8 cellular contexts compared by ENCODE assay signal in the genomic region with DNA sequence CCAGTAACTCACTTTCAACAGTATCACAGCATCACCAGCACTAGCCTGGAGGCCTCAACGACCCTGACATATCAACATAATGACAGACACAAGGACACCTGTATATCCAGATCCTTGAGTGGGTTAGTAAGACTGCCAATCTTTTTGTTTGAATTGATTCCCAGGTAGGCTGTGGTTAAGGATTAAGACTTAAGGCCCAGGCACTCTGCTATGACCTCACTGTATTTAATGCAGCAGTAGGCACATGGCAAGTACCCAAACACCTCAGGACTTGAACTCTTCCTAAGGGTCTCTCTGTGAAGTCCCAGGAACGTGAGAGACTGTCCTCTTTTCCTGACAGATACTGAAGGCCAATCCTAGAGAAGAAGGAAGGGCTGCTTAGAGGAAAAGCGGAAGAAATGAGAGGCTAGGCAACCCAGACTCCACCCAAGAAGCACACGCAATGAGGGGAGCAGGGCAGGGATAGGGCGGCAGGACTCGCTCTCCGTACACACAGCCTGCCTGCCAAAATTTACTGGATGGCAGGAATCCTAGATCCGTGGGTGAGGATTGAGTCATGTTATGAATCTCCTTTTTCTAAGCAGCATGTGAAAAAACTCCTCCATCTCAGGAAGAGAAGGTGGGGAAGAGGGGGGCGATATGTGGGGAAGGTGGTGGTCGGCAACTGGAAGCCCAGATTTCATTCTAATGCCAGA.
DNase-seq lines count a peak whose midpoint lies in the region; ATAC-seq and TF ChIP-seq lines count a peak whose summit lies in the region.

No MANE protein-coding gene starts in this region.

- H3K36me3 Mint-ChIP-seq in activated T-helper 17 cell treated with anti-CD3 and anti-CD28 coated beads, Interleukin-2, amount 50 U/mL, for 72 hours (ENCODE audit: low read depth) = no peaks in the 10 kb centered on the region

- H2BK15ac ChIP-seq in IMR-90 (ENCODE audit: low read depth, low read length) = no peak overlapping the region

- no peaks in the 10 kb centered on the region for H3K27me3 Mint-ChIP-seq in activated T-helper 17 cell treated with anti-CD3 and anti-CD28 coated beads, Interleukin-2, amount 50 U/mL, for 72 hours

- H2AFZ ChIP-seq in IMR-90 (replicated peaks; ENCODE audit: low read length, poor library complexity) = peak overlapping the region; percentile 75

- peak overlapping the region; percentile 33 for H2BK20ac ChIP-seq in IMR-90 (ENCODE audit: low read depth, low read length)

- H2BK120ac ChIP-seq in IMR-90 (ENCODE audit: low read depth, low read length) = no peak overlapping the region

- peak overlapping the region; percentile 58 for H3K4me2 ChIP-seq in IMR-90 (ENCODE audit: low read depth, low read length)

- H3K56ac ChIP-seq in IMR-90 (ENCODE audit: extremely low read depth, insufficient read depth, low read length) = no peak overlapping the region

- WGBS in IMR-90 (ENCODE audit: extremely low coverage in 2 of 2, insufficient read length in 1 of 2), 2 experiments = no CpG with 5 or more reads among the region's 10 CpGs

- peak overlapping the region; percentile 61; the same call in 1 of the 2 replicates for H4K91ac ChIP-seq in IMR-90 (ENCODE audit: insufficient read depth, low read depth, low read length)

- peak overlapping the region; percentile 63; the same call in 1 of the 2 replicates for H3K27ac ChIP-seq in IMR-90 (ENCODE audit: insufficient read depth, low read length)

- H4K8ac ChIP-seq in IMR-90 (ENCODE audit: low read depth in 2 of 2, low read length in 2 of 2) = peak overlapping the region in 1 of 2 experiments; percentile 90; a peak in 2 of 4 replicates

- TF ChIP-seq POLR2A in IMR-90 (IDR thresholded peaks at IDR 0.05; ENCODE audit: low read depth, low read length) = no peak

- 0 out of 4 replicates have a peak, but pooled peaks cover 0 to 13% of the 10 kb centered on the region in 2 experiments for H3K79me1 ChIP-seq in IMR-90 (ENCODE audit: low read depth in 1 of 2, low read length in 2 of 2)

- peak overlapping the region; percentile 44; the same call in 1 of the 2 replicates for H3K18ac ChIP-seq in IMR-90 (ENCODE audit: low read depth, low read length)

- no peak overlapping the region for H3K27ac Mint-ChIP-seq in activated T-helper 17 cell treated with anti-CD3 and anti-CD28 coated beads, Interleukin-2, amount 50 U/mL, for 72 hours

- H3K9me3 ChIP-seq in IMR-90 (ENCODE audit: control insufficient read depth, insufficient read depth, low read length) = no peaks in the 10 kb centered on the region

- DNase-seq in IMR-90 (peak; percentile 90), cardiac fibroblast (ENCODE audit: low read depth in 2 of 2) (peak; percentile 88 to 95), left kidney (ENCODE audit: low read depth, low spot score) (peak; percentile 84), superior temporal gyrus (ENCODE audit: extremely low spot score) (peak; percentile 77), GM13976 (ENCODE audit: low spot score) (no peak)
- no peak for DNase-seq in stimulated activated naive CD8-positive, alpha-beta T cell treated with anti-CD3 and anti-CD28 coated beads, Interleukin-15, Interleukin-2, amounts not matched to agents 100 U/mL and 50 U/mL, for 24 hours

- H3K9me1 ChIP-seq in IMR-90 (ENCODE audit: insufficient read depth, low read length) = peaks cover 9% of the 10 kb centered on the region

- peaks cover 17% of the 10 kb centered on the region for H3K4me1 ChIP-seq in IMR-90 (ENCODE audit: control insufficient read depth, insufficient read depth, low read length)

- dilution Hi-C loops in IMR-90 (cut with HindIII; ENCODE audit: low sequenced_read_pairs, unreplicated experiment) = no loop called here

- TF ChIP-seq CTCF in IMR-90 (conservative IDR thresholded peaks at IDR 0.05; ENCODE audit: low read depth, low read length) = no peak
- TF ChIP-seq CTCF in cardiac fibroblast (IDR thresholded peaks at IDR 0.05; ENCODE audit: low read depth, low read length) = no peak
- TF ChIP-seq CTCF in GM13976 (IDR thresholded peaks at IDR 0.05; ENCODE audit: borderline replicate concordance, control extremely low read depth, extremely low read depth, insufficient read depth, missing control alignments) = no peak

- CTCF ChIA-PET in IMR-90 (lab: Yijun Ruan, JAX) = no interaction called here

- ATAC-seq in IMR-90 (ENCODE audit: low read depth) = peak; percentile 90
- no peak for ATAC-seq in GM21619 (IDR thresholded peaks at IDR 0.05; ENCODE audit: unreplicated experiment)
- no peak for ATAC-seq in activated T-helper 17 cell treated with anti-CD3 and anti-CD28 coated beads, Interleukin-2, amount 50 U/mL, for 72 hours (replicated peaks)
- no peak for ATAC-seq in stimulated activated naive CD8-positive, alpha-beta T cell treated with anti-CD3 and anti-CD28 coated beads, Interleukin-15, Interleukin-2, amounts not matched to agents 100 U/mL and 50 U/mL, for 24 hours

- no peak overlapping the region for H3K4me3 ChIP-seq in IMR-90 (ENCODE audit: insufficient read depth, low read depth, low read length)
- H3K4me3 ChIP-seq in cardiac fibroblast (replicated peaks in 1 of 2; ENCODE audit: low read depth in 2 of 2, low read length in 2 of 2) = no peak overlapping the region

- no peak overlapping the region for H3K4me3 Mint-ChIP-seq in activated T-helper 17 cell treated with anti-CD3 and anti-CD28 coated beads, Interleukin-2, amount 50 U/mL, for 72 hours

- peak overlapping the region; percentile 45; the same call in 1 of the 2 replicates for H4K5ac ChIP-seq in IMR-90 (ENCODE audit: low read depth, low read length)

- POLR2A ChIA-PET in IMR-90 (lab: Charles Lee; ENCODE audit: unreplicated experiment) = no interaction called here

- peak overlapping the region; percentile 40; the same call in 1 of the 2 replicates for H3K14ac ChIP-seq in IMR-90 (replicated peaks; ENCODE audit: low read depth, low read length)

- in situ Hi-C loops in IMR-90 (cut with MboI; ENCODE audit: low sequenced_read_pairs) = no loop called here
- in situ Hi-C loops in GM13976 (cut with MboI; ENCODE audit: low sequenced_read_pairs, unreplicated experiment) = no loop called here

- no peak overlapping the region for H3K9ac ChIP-seq in IMR-90 (ENCODE audit: low read depth, low read length)

- peak overlapping the region; percentile 22; the same call in 1 of the 2 replicates for H3K23ac ChIP-seq in IMR-90 (ENCODE audit: low read depth, low read length)

- H2AK9ac ChIP-seq in IMR-90 (replicated peaks; ENCODE audit: low read depth, low read length, poor library complexity) = no peak overlapping the region

- no peaks in the 10 kb centered on the region for H3K4me1 Mint-ChIP-seq in activated T-helper 17 cell treated with anti-CD3 and anti-CD28 coated beads, Interleukin-2, amount 50 U/mL, for 72 hours

- peak overlapping the region; percentile 53 for H3K4ac ChIP-seq in IMR-90 (ENCODE audit: low read depth, low read length)

- no peaks in the 10 kb centered on the region for H3K9me3 Mint-ChIP-seq in activated T-helper 17 cell treated with anti-CD3 and anti-CD28 coated beads, Interleukin-2, amount 50 U/mL, for 72 hours

- no peaks in the 10 kb centered on the region; the same call in 1 of the 2 replicates for H4K20me1 ChIP-seq in IMR-90 (ENCODE audit: insufficient read depth, low read length)

- TF ChIP-seq RAD21 in IMR-90 (IDR thresholded peaks at IDR 0.05; ENCODE audit: low read length) = no peak; the same call in 1 of the 2 replicates

- H2AK5ac ChIP-seq in IMR-90 (ENCODE audit: low read depth, low read length) = peak overlapping the region; percentile 59

- H2BK5ac ChIP-seq in IMR-90 (ENCODE audit: low read depth, low read length, poor library complexity, severe bottlenecking) = no peak overlapping the region

- intact Hi-C loops in IMR-90 (cut with micrococcal nuclease) = loop anchor here (10.0 kb wide), 1 partner anchor 160 kb away; no protein-coding TSS in a partner anchor

- H3K36me3 ChIP-seq in IMR-90 (ENCODE audit: control insufficient read depth, insufficient read depth, low read length) = no peaks in the 10 kb centered on the region

- BruUV-seq in IMR-90 (replicated peaks; lab: Mats Ljungman, UMichigan) = no TSS peak

- no peaks in the 10 kb centered on the region for H3K27me3 ChIP-seq in IMR-90 (ENCODE audit: control insufficient read depth, insufficient read depth, low read length)

TF ChIP-seq in IMR-90, 13 proteins besides CTCF, POLR2A, EP300 and RAD21:
- TF ChIP-seq, protein P1, sequence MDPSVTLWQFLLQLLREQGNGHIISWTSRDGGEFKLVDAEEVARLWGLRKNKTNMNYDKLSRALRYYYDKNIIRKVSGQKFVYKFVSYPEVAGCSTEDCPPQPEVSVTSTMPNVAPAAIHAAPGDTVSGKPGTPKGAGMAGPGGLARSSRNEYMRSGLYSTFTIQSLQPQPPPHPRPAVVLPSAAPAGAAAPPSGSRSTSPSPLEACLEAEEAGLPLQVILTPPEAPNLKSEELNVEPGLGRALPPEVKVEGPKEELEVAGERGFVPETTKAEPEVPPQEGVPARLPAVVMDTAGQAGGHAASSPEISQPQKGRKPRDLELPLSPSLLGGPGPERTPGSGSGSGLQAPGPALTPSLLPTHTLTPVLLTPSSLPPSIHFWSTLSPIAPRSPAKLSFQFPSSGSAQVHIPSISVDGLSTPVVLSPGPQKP (IDR thresholded peaks at IDR 0.05; ENCODE audit: borderline replicate concordance, low read depth, low read length) = no peak
- TF ChIP-seq FOS (IDR thresholded peaks at IDR 0.05; ENCODE audit: low read depth, low read length) = peak; percentile 36; the same call in 1 of the 2 replicates
- TF ChIP-seq RCOR1 (IDR thresholded peaks at IDR 0.05; ENCODE audit: insufficient replicate concordance, low read length) = no peak
- TF ChIP-seq RFX5 (IDR thresholded peaks at IDR 0.05; ENCODE audit: low read depth, low read length) = peak; percentile 35; the same call in 1 of the 2 replicates
- TF ChIP-seq BHLHE40 (IDR thresholded peaks at IDR 0.05; ENCODE audit: low read depth, low read length) = 0 out of 2 replicates have a peak, but pooled peaks have one; percentile 2
- peak; percentile 52; the same call in 1 of the 2 replicates for TF ChIP-seq CEBPB (IDR thresholded peaks at IDR 0.05; ENCODE audit: low read depth, low read length)
- no peak for TF ChIP-seq MXI1 (IDR thresholded peaks at IDR 0.05; ENCODE audit: borderline replicate concordance, low read depth, low read length)
TF ChIP-seq in IMR-90: peak in this region for 4.

Comparison
In these comparisons a context has a peak if more than half of its experiments do, and no peak if none do; other contexts are left out.
1. DNase-seq: peak in IMR-90 (single experiment), cardiac fibroblast (2 of 2), left kidney (single experiment) and superior temporal gyrus (single experiment); none in GM13976 (single experiment) and stimulated activated naive CD8-positive, alpha-beta T cell treated with anti-CD3 and anti-CD28 coated beads, Interleukin-15, Interleukin-2, amounts not matched to agents 100 U/mL and 50 U/mL, for 24 hours (single experiment).